ENCODE assay signal across 16 cellular contexts in the genomic region with DNA sequence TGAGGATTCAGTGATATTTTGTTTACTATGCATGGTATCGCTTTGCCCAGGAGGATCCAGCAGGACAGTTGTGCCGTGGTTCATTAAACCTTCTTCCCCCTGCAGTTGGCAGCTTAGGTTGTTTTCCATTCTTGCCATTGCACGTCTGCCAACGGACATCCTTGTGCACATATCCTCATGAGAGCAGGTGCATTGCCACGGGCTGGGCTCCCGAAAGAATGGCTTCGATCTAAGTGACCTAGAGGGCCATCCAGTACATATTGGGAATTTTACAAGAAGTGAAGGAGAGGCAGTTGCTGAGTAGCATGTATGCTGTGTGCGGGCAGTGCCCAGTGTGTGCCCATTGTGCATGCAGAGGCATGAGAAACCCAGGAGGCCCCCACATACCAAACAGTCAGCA.
"Had no signal": no experiment of that assay in that cellular context is flagged by ENCODE, and none has a peak within 500 bp of the region (broad histone marks: within the 10 kb centered on the region; RNA-seq: fewer than 3 reads in every experiment).

No MANE protein-coding gene starts in this region.

- H3K27ac ChIP-seq: pancreas, suprapubic skin had no signal

- H3K4me1 Mint-ChIP-seq: central memory CD8-positive, alpha-beta T cell had no signal

- ATAC-seq: activated CD8-positive, alpha-beta memory T cell treated with anti-CD3 and anti-CD28 coated beads, Interleukin-2, amount 10 ng/mL, durations not matched to agents 7 days and 5 days; pancreas had no signal

- H3K27me3 Mint-ChIP-seq: activated T-cell treated with anti-CD3 and anti-CD28 coated beads, Interleukin-2, amount 50 U/mL, for 24 hours had no signal

- H3K27me3 ChIP-seq: pancreas had no signal

- H3K36me3 Mint-ChIP-seq: type B pancreatic cell had no signal

- DNase-seq: activated CD4-positive, alpha-beta T cell treated with anti-CD3 and anti-CD28 coated beads for 1 hour; activated CD4-positive, alpha-beta T cell treated with anti-CD3 and anti-CD28 coated beads, Interleukin-2, amount 50 U/mL, for 48 hours; activated CD8-positive, alpha-beta memory T cell treated with anti-CD3 and anti-CD28 coated beads, Interleukin-2, amount 10 ng/mL, durations not matched to agents 7 days and 5 days; activated effector memory CD4-positive, alpha-beta T cell treated with Interleukin-2 at 50 U/mL for 16 hours; activated T-cell treated with anti-CD3 and anti-CD28 coated beads, Interleukin-2, amount 50 U/mL, for 24 hours; erythroblast; retina; stimulated activated CD4-positive, alpha-beta T cell treated with anti-CD3 and anti-CD28 coated beads, Interleukin-1b, Interleukin-23, amount 100 ng/mL, for 48 hours; stimulated activated naive CD4-positive, alpha-beta T cell; T-helper 9 cell had no signal

- H3K9me3 Mint-ChIP-seq: activated T-cell treated with anti-CD3 and anti-CD28 coated beads, Interleukin-2, amount 50 U/mL, for 24 hours; central memory CD8-positive, alpha-beta T cell; nephron; type B pancreatic cell had no signal

- H3K4me3 Mint-ChIP-seq: activated CD8-positive, alpha-beta memory T cell treated with anti-CD3 and anti-CD28 coated beads, Interleukin-2, amount 10 ng/mL, durations not matched to agents 7 days and 5 days; activated T-cell treated with anti-CD3 and anti-CD28 coated beads, Interleukin-2, amount 50 U/mL, for 24 hours; central memory CD8-positive, alpha-beta T cell; nephron; type B pancreatic cell had no signal

- H3K36me3 ChIP-seq: pancreas, suprapubic skin had no signal

- H3K27ac Mint-ChIP-seq: activated CD8-positive, alpha-beta memory T cell treated with anti-CD3 and anti-CD28 coated beads, Interleukin-2, amount 10 ng/mL, durations not matched to agents 7 days and 5 days; nephron; type B pancreatic cell had no signal

- H3K9me3 ChIP-seq: pancreas, suprapubic skin had no signal

- H3K4me3 ChIP-seq: pancreas, smooth muscle cell, suprapubic skin had no signal
